ENCODE assay signal across 26 cellular contexts in the genomic region with DNA sequence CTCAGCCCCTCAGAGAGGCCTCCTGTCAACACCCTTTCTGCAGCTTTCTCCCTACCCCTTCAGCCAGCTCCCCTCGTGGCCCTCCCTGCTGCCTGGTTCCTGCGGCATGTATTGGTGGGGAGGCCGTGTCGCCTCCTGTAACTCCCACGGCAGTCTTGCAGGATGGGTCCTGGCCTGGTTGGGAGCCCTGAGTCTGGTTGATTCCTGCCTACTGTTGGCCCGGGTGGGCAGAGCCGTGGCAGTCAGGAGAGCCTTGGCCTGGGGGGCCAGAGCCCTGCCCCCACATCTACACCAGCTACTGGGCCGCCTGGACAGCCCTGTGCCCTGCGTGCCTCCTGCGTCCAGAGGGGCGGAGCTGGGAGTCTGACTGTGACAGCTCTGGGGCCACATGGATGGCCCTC. TPM values are rescaled to one million over a fixed set of nuclear protein-coding genes. Genes with fewer than 3 reads are reported as not detected.
A peak's percentile ranks its signal among the peaks of the same experiment; 100 is the strongest.
DNase-seq lines count a peak whose midpoint lies in the region; ATAC-seq and TF ChIP-seq lines count a peak whose summit lies in the region.
"Had no signal": no experiment of that assay in that cellular context is flagged by ENCODE, and none has a peak within 500 bp of the region (broad histone marks: within the 10 kb centered on the region; RNA-seq: fewer than 3 reads in every experiment).

No MANE protein-coding gene starts in this region.

- POLR2A ChIA-PET in activated CD4-positive, alpha-beta memory T cell treated with anti-CD3 and anti-CD28 coated beads, Interleukin-2, amount 10 ng/mL, durations not matched to agents 7 days and 5 days (lab: Charles Lee) = interaction anchor here (3.9 kb wide), 1 partner anchor 23 kb away, joined by 17 read pairs; no protein-coding TSS in a partner anchor
- POLR2A ChIA-PET in activated CD4-positive, alpha-beta memory T cell treated with anti-CD3 and anti-CD28 coated beads for 36 hours (lab: Charles Lee) = no interaction called here

- H3K36me3 ChIP-seq in WERI-Rb-1 = no peaks in the 10 kb centered on the region
- H3K36me3 ChIP-seq: gastroesophageal sphincter, prostate gland, uterus had no signal

- H3K27ac Mint-ChIP-seq in activated CD4-positive, alpha-beta memory T cell treated with anti-CD3 and anti-CD28 coated beads, Interleukin-2, amount 10 ng/mL, durations not matched to agents 7 days and 5 days = peak overlapping the region; percentile 35
- no peak overlapping the region for H3K27ac Mint-ChIP-seq in activated CD4-positive, alpha-beta memory T cell treated with anti-CD3 and anti-CD28 coated beads for 36 hours
- H3K27ac Mint-ChIP-seq in immature natural killer cell = peak overlapping the region in 5 of 6 donors; percentile 27 to 73 (median 53)
- peak overlapping the region; percentile 96 for H3K27ac Mint-ChIP-seq in stimulated activated memory B cell treated with anti-CD40 and anti-IgM and Interleukin-4, amounts not matched to agents 10 μg/mL and 1 μg/mL and 100 μg/mL, for 72 hours

- H3K9me3 ChIP-seq in WERI-Rb-1 (ENCODE audit: severe bottlenecking) = no peaks in the 10 kb centered on the region
- H3K9me3 ChIP-seq: A549, gastroesophageal sphincter, prostate gland, uterus had no signal

- H3K27ac ChIP-seq in WERI-Rb-1 = peak overlapping the region; percentile 42
- H3K27ac ChIP-seq: A549, C4-2B, gastroesophageal sphincter, PC-9, prostate gland, uterus had no signal

- H3K9me3 Mint-ChIP-seq in activated CD4-positive, alpha-beta memory T cell treated with anti-CD3 and anti-CD28 coated beads, Interleukin-2, amount 10 ng/mL, durations not matched to agents 7 days and 5 days = no peaks in the 10 kb centered on the region
- H3K9me3 Mint-ChIP-seq in activated CD4-positive, alpha-beta memory T cell treated with anti-CD3 and anti-CD28 coated beads for 36 hours = no peaks in the 10 kb centered on the region
- H3K9me3 Mint-ChIP-seq in immature natural killer cell = no peaks in the 10 kb centered on the region
- H3K9me3 Mint-ChIP-seq in stimulated activated memory B cell treated with anti-CD40 and anti-IgM and Interleukin-4, amounts not matched to agents 10 μg/mL and 1 μg/mL and 100 μg/mL, for 72 hours = no peaks in the 10 kb centered on the region
- H3K9me3 Mint-ChIP-seq: central memory CD8-positive, alpha-beta T cell had no signal

- H3K4me1 Mint-ChIP-seq in activated CD4-positive, alpha-beta memory T cell treated with anti-CD3 and anti-CD28 coated beads, Interleukin-2, amount 10 ng/mL, durations not matched to agents 7 days and 5 days = peaks cover 64% of the 10 kb centered on the region
- peaks cover 33% of the 10 kb centered on the region for H3K4me1 Mint-ChIP-seq in activated CD4-positive, alpha-beta memory T cell treated with anti-CD3 and anti-CD28 coated beads for 36 hours (ENCODE audit: low read depth)
- peaks cover 53 to 54% of the 10 kb centered on the region in 2 donors for H3K4me1 Mint-ChIP-seq in immature natural killer cell
- H3K4me1 Mint-ChIP-seq in stimulated activated memory B cell treated with anti-CD40 and anti-IgM and Interleukin-4, amounts not matched to agents 10 μg/mL and 1 μg/mL and 100 μg/mL, for 72 hours = peaks cover 89% of the 10 kb centered on the region

- no peaks in the 10 kb centered on the region for H3K27me3 Mint-ChIP-seq in activated CD4-positive, alpha-beta memory T cell treated with anti-CD3 and anti-CD28 coated beads, Interleukin-2, amount 10 ng/mL, durations not matched to agents 7 days and 5 days
- no peaks in the 10 kb centered on the region for H3K27me3 Mint-ChIP-seq in activated CD4-positive, alpha-beta memory T cell treated with anti-CD3 and anti-CD28 coated beads for 36 hours
- peaks cover 4 to 10% (median 4%) of the 10 kb centered on the region in 3 donors for H3K27me3 Mint-ChIP-seq in immature natural killer cell (ENCODE audit: low read depth in 3 of 3)
- H3K27me3 Mint-ChIP-seq in stimulated activated memory B cell treated with anti-CD40 and anti-IgM and Interleukin-4, amounts not matched to agents 10 μg/mL and 1 μg/mL and 100 μg/mL, for 72 hours = no peaks in the 10 kb centered on the region
- H3K27me3 Mint-ChIP-seq: central memory CD8-positive, alpha-beta T cell had no signal

- intact Hi-C loops in activated CD4-positive, alpha-beta memory T cell treated with anti-CD3 and anti-CD28 coated beads for 36 hours (cut with micrococcal nuclease) = no loop called here

- DNase-seq in activated CD4-positive, alpha-beta memory T cell treated with anti-CD3 and anti-CD28 coated beads, Interleukin-2, amount 10 ng/mL, durations not matched to agents 7 days and 5 days = no peak
- no peak for DNase-seq in activated CD4-positive, alpha-beta memory T cell treated with anti-CD3 and anti-CD28 coated beads for 36 hours
- DNase-seq in WERI-Rb-1 = no peak
- no peak for DNase-seq in immature natural killer cell
- DNase-seq in SHP77 (lab: John Stamatoyannopoulos, UW) = no peak
- DNase-seq: activated CD4-positive, alpha-beta T cell treated with anti-CD3 and anti-CD28 coated beads for 1 hour; activated CD8-positive, alpha-beta memory T cell treated with anti-CD3 and anti-CD28 coated beads, Interleukin-2, amount 50 U/mL, for 4 hours; activated gamma-delta T cell treated with Interleukin-2 at 50 U/mL for 16 hours; amygdala; DMS53; NCI-H1417; NCI-H748 treated with DMSO at 0.1 percent for 48 hours; PC-9; stimulated activated CD4-positive, alpha-beta T cell treated with anti-CD3 and anti-CD28 coated beads, Interleukin-4, amount 100 ng/mL, for 1 hour; T-helper 9 cell; uterus had no signal

- CTCF ChIA-PET in activated CD4-positive, alpha-beta memory T cell treated with anti-CD3 and anti-CD28 coated beads, Interleukin-2, amount 10 ng/mL, durations not matched to agents 7 days and 5 days (lab: Charles Lee) = interaction anchor here (2.6 kb wide), 1 partner anchor 27 kb away, joined by 14 read pairs; no protein-coding TSS in a partner anchor
- CTCF ChIA-PET in activated CD4-positive, alpha-beta memory T cell treated with anti-CD3 and anti-CD28 coated beads for 36 hours (lab: Charles Lee) = no interaction called here

- H3K4me3 Mint-ChIP-seq in activated CD4-positive, alpha-beta memory T cell treated with anti-CD3 and anti-CD28 coated beads, Interleukin-2, amount 10 ng/mL, durations not matched to agents 7 days and 5 days = no peak overlapping the region
- H3K4me3 Mint-ChIP-seq in activated CD4-positive, alpha-beta memory T cell treated with anti-CD3 and anti-CD28 coated beads for 36 hours = no peak overlapping the region
- no peak overlapping the region for H3K4me3 Mint-ChIP-seq in immature natural killer cell
- H3K4me3 Mint-ChIP-seq in stimulated activated memory B cell treated with anti-CD40 and anti-IgM and Interleukin-4, amounts not matched to agents 10 μg/mL and 1 μg/mL and 100 μg/mL, for 72 hours = no peak overlapping the region
- H3K4me3 Mint-ChIP-seq: central memory CD8-positive, alpha-beta T cell had no signal

- no peak for TF ChIP-seq CTCF in WERI-Rb-1 (IDR thresholded peaks at IDR 0.05; ENCODE audit: low read depth, low read length)

- no peaks in the 10 kb centered on the region for H3K27me3 ChIP-seq in WERI-Rb-1 (ENCODE audit: insufficient read depth, low read depth, severe bottlenecking)
- H3K27me3 ChIP-seq: gastroesophageal sphincter, uterus had no signal

- no peak overlapping the region for H3K4me3 ChIP-seq in WERI-Rb-1 (ENCODE audit: low read depth, low read length)
- H3K4me3 ChIP-seq: A549, gastroesophageal sphincter, PC-9, prostate gland, smooth muscle cell, uterus had no signal

- H3K36me3 Mint-ChIP-seq in activated CD4-positive, alpha-beta memory T cell treated with anti-CD3 and anti-CD28 coated beads, Interleukin-2, amount 10 ng/mL, durations not matched to agents 7 days and 5 days (ENCODE audit: low read depth) = no peaks in the 10 kb centered on the region
- H3K36me3 Mint-ChIP-seq in activated CD4-positive, alpha-beta memory T cell treated with anti-CD3 and anti-CD28 coated beads for 36 hours = no peaks in the 10 kb centered on the region
- H3K36me3 Mint-ChIP-seq in immature natural killer cell = no peaks in the 10 kb centered on the region
- H3K36me3 Mint-ChIP-seq in stimulated activated memory B cell treated with anti-CD40 and anti-IgM and Interleukin-4, amounts not matched to agents 10 μg/mL and 1 μg/mL and 100 μg/mL, for 72 hours = no peaks in the 10 kb centered on the region

- no peak for ATAC-seq in stimulated activated memory B cell treated with anti-CD40 and anti-IgM and Interleukin-4, amounts not matched to agents 10 μg/mL and 1 μg/mL and 100 μg/mL, for 72 hours
- ATAC-seq in GM18870 (IDR thresholded peaks at IDR 0.05; ENCODE audit: unreplicated experiment) (no peak), GM19023 (IDR thresholded peaks at IDR 0.05; ENCODE audit: unreplicated experiment) (no peak)
- ATAC-seq: A549, esophagus mucosa, gastroesophageal sphincter had no signal

RNA-seq across cellular contexts. Expression of gene GRAMD4, which starts 30.3 kb away (rescaled TPM):
- total RNA-seq in activated CD4-positive, alpha-beta memory T cell treated with anti-CD3 and anti-CD28 coated beads, Interleukin-2, amount 10 ng/mL, durations not matched to agents 7 days and 5 days = 10 to 100 TPM; 52.9 to 54.8 TPM
- 10 to 100 TPM; 50.4 to 52.0 TPM for total RNA-seq in activated CD4-positive, alpha-beta memory T cell treated with anti-CD3 and anti-CD28 coated beads for 36 hours
- polyA plus RNA-seq in immature natural killer cell = 10 to 100 TPM in 1 of 3 donors, 1 to 10 TPM in 2; 3.5 to 23.0 (median 4.1) TPM

RNA-seq across cellular contexts. Expression of gene CELSR1, which starts 52.5 kb away (rescaled TPM):
- under 1 TPM; 0.10 to 0.13 TPM for total RNA-seq in activated CD4-positive, alpha-beta memory T cell treated with anti-CD3 and anti-CD28 coated beads, Interleukin-2, amount 10 ng/mL, durations not matched to agents 7 days and 5 days
- under 1 TPM; 0.24 to 0.36 TPM for total RNA-seq in activated CD4-positive, alpha-beta memory T cell treated with anti-CD3 and anti-CD28 coated beads for 36 hours
- polyA plus RNA-seq in immature natural killer cell = 1 to 10 TPM in 2 of 3 donors, under 1 TPM in 1; 0.24 to 1.6 (median 1.2) TPM
